In the genomic region with DNA sequence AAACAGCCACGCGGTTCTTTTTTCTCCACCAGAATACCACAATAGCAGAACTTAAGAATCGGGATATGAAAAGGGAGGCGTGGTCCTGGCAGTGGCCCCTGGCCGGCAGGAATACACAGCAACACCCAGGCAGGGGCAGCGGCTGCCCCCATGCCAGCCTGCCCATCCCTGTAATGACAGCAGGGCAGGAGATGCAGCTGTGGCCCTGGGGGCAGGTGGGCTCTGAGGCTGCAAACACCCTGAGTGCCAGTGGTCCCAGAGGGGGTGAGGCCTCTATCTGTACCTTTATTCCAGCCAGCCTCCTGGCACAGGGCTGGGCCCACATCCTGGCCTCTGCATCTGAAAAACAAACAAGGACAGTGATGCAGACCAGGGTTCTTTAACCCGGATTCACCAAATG, we compare ENCODE assay signal across 23 cellular contexts. TPM values are rescaled to one million over a fixed set of nuclear protein-coding genes. Genes with fewer than 3 reads are reported as not detected.
DNase-seq lines count a peak whose midpoint lies in the region; ATAC-seq and TF ChIP-seq lines count a peak whose summit lies in the region.
"Had no signal": no experiment of that assay in that cellular context is flagged by ENCODE, and none has a peak within 500 bp of the region (broad histone marks: within the 10 kb centered on the region; RNA-seq: fewer than 3 reads in every experiment).

No MANE protein-coding gene starts in this region.

- CTCF ChIA-PET in Calu3 (lab: Charles Lee): no interaction called here
- CTCF ChIA-PET in CD4-positive, alpha-beta T cell (lab: Charles Lee): no interaction called here

- peak overlapping the region; percentile 100 for H3K4me2 ChIP-seq in BLaER1

- peaks cover 80% of the 10 kb centered on the region for H3K4me1 ChIP-seq in BLaER1

- no peaks in the 10 kb centered on the region for H3K27me3 ChIP-seq in BLaER1
- no peaks in the 10 kb centered on the region for H3K27me3 ChIP-seq in CD4-positive, alpha-beta T cell (ENCODE audit: control insufficient read depth, insufficient read depth, low read length)
- H3K27me3 ChIP-seq: body of pancreas, tibial nerve had no signal

- ATAC-seq in T-helper 17 cell (no peak), HG03280 (IDR thresholded peaks at IDR 0.05; ENCODE audit: unreplicated experiment) (no peak), GM19328 (IDR thresholded peaks at IDR 0.05; ENCODE audit: unreplicated experiment) (no peak)
- no peak for ATAC-seq in CD4-positive, alpha-beta T cell (ENCODE audit: poor library complexity)
- ATAC-seq: body of pancreas, left cardiac atrium had no signal

- POLR2A ChIA-PET in CD4-positive, alpha-beta T cell (lab: Charles Lee): no interaction called here

- peaks cover 10% of the 10 kb centered on the region for H3K4me1 Mint-ChIP-seq in Calu3 (ENCODE audit: low read depth, unreplicated experiment)
- H3K4me1 Mint-ChIP-seq in T-helper 17 cell: peaks cover 20% of the 10 kb centered on the region
- peaks cover 23% of the 10 kb centered on the region for H3K4me1 Mint-ChIP-seq in endothelial cell (ENCODE audit: unreplicated experiment)
- peaks cover 24% of the 10 kb centered on the region for H3K4me1 Mint-ChIP-seq in CD4-positive, alpha-beta T cell (ENCODE audit: low read depth)

- no peaks in the 10 kb centered on the region for H3K9me3 ChIP-seq in BLaER1
- no peaks in the 10 kb centered on the region for H3K9me3 ChIP-seq in T-helper 17 cell (ENCODE audit: control insufficient read depth, low read length, poor library complexity, severe bottlenecking)
- H3K9me3 ChIP-seq in CD4-positive, alpha-beta T cell (ENCODE audit: control insufficient read depth, low read length): no peaks in the 10 kb centered on the region
- H3K9me3 ChIP-seq: body of pancreas, tibial nerve had no signal

- TF ChIP-seq CTCF in Calu3 (IDR thresholded peaks at IDR 0.05; ENCODE audit: unreplicated experiment) (no peak), endothelial cell (IDR thresholded peaks at IDR 0.05; ENCODE audit: unreplicated experiment) (no peak)
- no peak for TF ChIP-seq CTCF in CD4-positive, alpha-beta T cell (IDR thresholded peaks at IDR 0.05)

- no peak for DNase-seq in Calu3
- no peak for DNase-seq in T-helper 17 cell
- DNase-seq in endothelial cell (ENCODE audit: low spot score): no peak
- DNase-seq in CD4-positive, alpha-beta T cell: no peak
- DNase-seq: body of pancreas; DND-41; H9; head of caudate nucleus; left cardiac atrium; NCI-H1105 treated with DMSO at 0.1 percent for 48 hours; NCI-H2029 treated with DMSO at 0.1 percent for 48 hours; NCI-H226; NCI-H748 treated with DMSO at 0.1 percent for 48 hours; Right ventricle myocardium superior; stimulated activated CD4-positive, alpha-beta T cell treated with anti-CD3 and anti-CD28 coated beads, Interleukin-15, amount 100 ng/mL, for 24 hours had no signal

- no peak overlapping the region for H3K4me3 Mint-ChIP-seq in Calu3 (ENCODE audit: low read depth, unreplicated experiment)
- no peak overlapping the region for H3K4me3 Mint-ChIP-seq in T-helper 17 cell
- H3K4me3 Mint-ChIP-seq in endothelial cell (ENCODE audit: unreplicated experiment): peak overlapping the region; percentile 37
- H3K4me3 Mint-ChIP-seq in CD4-positive, alpha-beta T cell: no peak overlapping the region
- H3K4me3 Mint-ChIP-seq: memory B cell had no signal

- H3K4me3 ChIP-seq in BLaER1: 0 out of 2 replicates have a peak overlapping the region, but pooled peaks have one; percentile 89
- H3K4me3 ChIP-seq: body of pancreas, tibial nerve had no signal

- peaks cover 72% of the 10 kb centered on the region for H3K36me3 ChIP-seq in BLaER1

- H3K27ac Mint-ChIP-seq in Calu3 (ENCODE audit: unreplicated experiment) (peak overlapping the region; percentile 13), T-helper 17 cell (peak overlapping the region; percentile 83), endothelial cell (ENCODE audit: unreplicated experiment) (no peak overlapping the region)
- H3K27ac Mint-ChIP-seq in CD4-positive, alpha-beta T cell: no peak overlapping the region
- H3K27ac Mint-ChIP-seq: memory B cell had no signal

- H3K36me3 Mint-ChIP-seq in Calu3 (ENCODE audit: insufficient read depth, unreplicated experiment) (peaks cover 67% of the 10 kb centered on the region), T-helper 17 cell (ENCODE audit: low read depth) (peaks cover 7% of the 10 kb centered on the region), endothelial cell (ENCODE audit: low read depth, unreplicated experiment) (peaks cover 31% of the 10 kb centered on the region)
- H3K36me3 Mint-ChIP-seq in CD4-positive, alpha-beta T cell (ENCODE audit: low read depth): peaks cover 54% of the 10 kb centered on the region

- H4K20me1 ChIP-seq in BLaER1: peaks cover 86% of the 10 kb centered on the region

- H3K9me3 Mint-ChIP-seq in Calu3 (ENCODE audit: low read depth, unreplicated experiment) (no peaks in the 10 kb centered on the region), endothelial cell (ENCODE audit: unreplicated experiment) (no peaks in the 10 kb centered on the region)
- no peaks in the 10 kb centered on the region for H3K9me3 Mint-ChIP-seq in CD4-positive, alpha-beta T cell
- H3K9me3 Mint-ChIP-seq: H9, memory B cell had no signal

- H3K27me3 Mint-ChIP-seq in Calu3 (ENCODE audit: unreplicated experiment) (no peaks in the 10 kb centered on the region), T-helper 17 cell (no peaks in the 10 kb centered on the region), endothelial cell (ENCODE audit: unreplicated experiment) (peaks cover 32% of the 10 kb centered on the region)
- H3K27me3 Mint-ChIP-seq in CD4-positive, alpha-beta T cell: peaks cover 7% of the 10 kb centered on the region
- H3K27me3 Mint-ChIP-seq: memory B cell had no signal

- H3K27ac ChIP-seq in BLaER1: no peak overlapping the region
- no peak overlapping the region for H3K27ac ChIP-seq in CD4-positive, alpha-beta T cell (ENCODE audit: low read depth, low read length)
- H3K27ac ChIP-seq: body of pancreas, tibial nerve had no signal

- intact Hi-C loops in Calu3 (cut with micrococcal nuclease; ENCODE audit: unreplicated experiment): no loop called here
- intact Hi-C loops in CD4-positive, alpha-beta T cell (cut with DNase I, micrococcal nuclease): loop anchor here in 1 of 2 experiments (5.0 kb wide), 1 partner anchor 177 kb away; the partner anchor contains the start of gene NOTCH1

- H3K9ac ChIP-seq in BLaER1: no peak overlapping the region

- no TSS peak for BruUV-seq in Calu3 (replicated peaks; lab: Mats Ljungman, UMichigan)

RNA-seq across cellular contexts. Expression of gene DIPK1B, which starts 12.4 kb away (rescaled TPM):
- 4.0 TPM in 2 replicates for total RNA-seq in Calu3 (2022)
- total RNA-seq in T-helper 17 cell: 1 to 10 TPM; 1.3 to 3.2 TPM
- total RNA-seq in endothelial cell (ENCODE audit: unreplicated experiment): 293 TPM
- under 1 TPM in 1 of 2 experiments, not detected in 1; 0.11 TPM for total RNA-seq in CD4-positive, alpha-beta T cell

RNA-seq across cellular contexts. Expression of gene LCN10, which starts 18.0 kb away (rescaled TPM):
- total RNA-seq in Calu3 (2022) (0.33 and 1.9 TPM in 2 replicates), T-helper 17 cell (under 1 TPM in 1 of 2 donors, not detected in 1; 0.90 TPM), endothelial cell (ENCODE audit: unreplicated experiment) (not detected)
- not detected for total RNA-seq in CD4-positive, alpha-beta T cell
- total RNA-seq: cerebellum, epithelial cell of proximal tubule, progenitor cell of endocrine pancreas had no signal

RNA-seq across cellular contexts. Expression of gene LCN6, which starts 23.6 kb away (rescaled TPM):
- total RNA-seq in Calu3 (2022): not detected in 2 replicates
- not detected for total RNA-seq in T-helper 17 cell
- total RNA-seq in endothelial cell (ENCODE audit: unreplicated experiment): not detected
- total RNA-seq in CD4-positive, alpha-beta T cell: not detected
- total RNA-seq: body of pancreas, cerebellum, epithelial cell of proximal tubule, H9, progenitor cell of endocrine pancreas had no signal

RNA-seq across cellular contexts. Expression of gene LCN8, which starts 33.3 kb away (rescaled TPM):
- total RNA-seq in Calu3 (2022) (not detected in 2 replicates), T-helper 17 cell (under 1 TPM in 1 of 2 donors, not detected in 1; 0.65 TPM), endothelial cell (ENCODE audit: unreplicated experiment) (not detected)
- not detected for total RNA-seq in CD4-positive, alpha-beta T cell
- total RNA-seq: body of pancreas, cerebellum, epithelial cell of proximal tubule, H9, left cardiac atrium, progenitor cell of endocrine pancreas, Right ventricle myocardium superior had no signal

RNA-seq across cellular contexts. Expression of gene AGPAT2, which starts 37.5 kb away (rescaled TPM):
- total RNA-seq in Calu3 (2022) (40.4 and 45.4 TPM in 2 replicates), T-helper 17 cell (1 to 10 TPM; 7.7 to 8.5 TPM), endothelial cell (ENCODE audit: unreplicated experiment) (38.9 TPM)
- total RNA-seq in CD4-positive, alpha-beta T cell: 1 to 10 TPM; 3.6 to 4.0 TPM

Comparison
In these comparisons a context has a peak if more than half of its experiments do, and no peak if none do; other contexts are left out.
1. H3K27ac Mint-ChIP-seq: peak in Calu3 (single experiment) and T-helper 17 cell (single experiment); none in endothelial cell (single experiment) and CD4-positive, alpha-beta T cell (single experiment).
2. RNA of gene DIPK1B, which starts 12.4 kb away (total RNA-seq): 293 TPM in endothelial cell (single experiment); 4.0 TPM in Calu3, 1.3 to 3.2 TPM in T-helper 17 cell and 0.11 TPM in CD4-positive, alpha-beta T cell; every median in the first group is over 10 times any median in the second.